Comparison of ENCODE assay signal across 11 cellular contexts in the genomic region with DNA sequence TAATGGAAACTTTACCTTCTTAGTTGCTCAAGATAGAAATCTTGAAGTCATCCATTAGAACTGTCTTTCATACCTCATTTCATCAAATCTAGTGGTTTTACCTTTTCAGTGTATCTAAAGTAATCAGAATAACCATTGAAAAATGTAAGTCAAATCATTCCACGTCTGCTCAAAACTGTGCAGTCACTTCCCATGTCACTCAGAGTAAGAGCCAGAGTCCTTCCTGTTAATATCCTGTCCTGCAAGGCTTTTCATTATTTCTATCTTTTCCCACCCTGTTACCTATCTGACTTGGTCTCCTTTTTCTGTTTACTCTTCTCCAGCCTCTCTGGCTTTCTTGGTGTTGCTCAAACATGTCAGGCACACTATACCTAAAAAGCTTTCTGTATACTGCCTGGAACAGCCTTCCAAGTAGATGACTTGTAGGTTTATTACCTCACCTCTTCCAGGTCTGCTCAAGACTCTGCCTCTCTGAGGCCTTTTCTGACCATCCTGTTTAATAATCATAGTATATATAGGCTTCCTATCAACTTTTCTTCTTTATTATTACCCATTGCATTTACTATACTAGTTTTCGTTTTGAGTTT. TPM values are rescaled to one million over a fixed set of nuclear protein-coding genes. Genes with fewer than 3 reads are reported as not detected.
DNase-seq lines count a peak whose midpoint lies in the region; ATAC-seq and TF ChIP-seq lines count a peak whose summit lies in the region.
"Had no signal": no experiment of that assay in that cellular context is flagged by ENCODE, and none has a peak within 500 bp of the region (broad histone marks: within the 10 kb centered on the region; RNA-seq: fewer than 3 reads in every experiment).

No MANE protein-coding gene starts in this region.

- H3K4me3 Mint-ChIP-seq in Calu3 (ENCODE audit: low read depth, unreplicated experiment): peak overlapping the region; percentile 18
- H3K4me3 Mint-ChIP-seq in brain: peak overlapping the region; percentile 66 to 84 (median 73)
- peak overlapping the region; percentile 35 to 68 (median 52) for H3K4me3 Mint-ChIP-seq in nephron

- peaks cover 21% of the 10 kb centered on the region for H3K36me3 Mint-ChIP-seq in Calu3 (ENCODE audit: insufficient read depth, unreplicated experiment)
- H3K36me3 Mint-ChIP-seq in brain: peaks cover 61% of the 10 kb centered on the region
- H3K36me3 Mint-ChIP-seq in nephron (ENCODE audit: low read depth): peaks cover 49% of the 10 kb centered on the region

- peak overlapping the region; percentile 42 for H3K4me3 ChIP-seq in NB4 (ENCODE audit: low read depth, low read length)
- H3K4me3 ChIP-seq: right atrium auricular region had no signal

- H3K27ac Mint-ChIP-seq in Calu3 (ENCODE audit: unreplicated experiment): peak overlapping the region; percentile 32
- H3K27ac Mint-ChIP-seq in brain: peak overlapping the region in 3 of 5 experiments; percentile 29 to 70 (median 55)
- no peak overlapping the region for H3K27ac Mint-ChIP-seq in nephron

- CTCF ChIA-PET in Calu3 (lab: Charles Lee): no interaction called here

- intact Hi-C loops in Calu3 (cut with micrococcal nuclease; ENCODE audit: unreplicated experiment): no loop called here

- peaks cover 15% of the 10 kb centered on the region for H3K4me1 Mint-ChIP-seq in Calu3 (ENCODE audit: low read depth, unreplicated experiment)
- peaks cover 41% of the 10 kb centered on the region for H3K4me1 Mint-ChIP-seq in brain
- peaks cover 30% of the 10 kb centered on the region for H3K4me1 Mint-ChIP-seq in nephron

- BruUV-seq in Calu3 (replicated peaks; lab: Mats Ljungman, UMichigan): no TSS peak

- TF ChIP-seq CTCF in Calu3 (IDR thresholded peaks at IDR 0.05; ENCODE audit: unreplicated experiment) (no peak), NB4 (IDR thresholded peaks at IDR 0.05; ENCODE audit: low read depth, low read length) (no peak), brain (conservative IDR thresholded peaks at IDR 0.05) (no peak), nephron (IDR thresholded peaks at IDR 0.05; ENCODE audit: unreplicated experiment in 3 of 3) (no peak)

- H3K27me3 Mint-ChIP-seq in Calu3 (ENCODE audit: unreplicated experiment): no peaks in the 10 kb centered on the region
- peaks cover 14% of the 10 kb centered on the region for H3K27me3 Mint-ChIP-seq in brain
- no peaks in the 10 kb centered on the region for H3K27me3 Mint-ChIP-seq in nephron (ENCODE audit: low read depth)

- ATAC-seq in HG03432 (IDR thresholded peaks at IDR 0.05; ENCODE audit: unreplicated experiment): no peak
- ATAC-seq in HG03520 (IDR thresholded peaks at IDR 0.05; ENCODE audit: unreplicated experiment): no peak

- H3K9me3 Mint-ChIP-seq in Calu3 (ENCODE audit: low read depth, unreplicated experiment): no peaks in the 10 kb centered on the region
- H3K9me3 Mint-ChIP-seq in brain: peaks cover 17 to 32% (median 24%) of the 10 kb centered on the region in 5 experiments
- H3K9me3 Mint-ChIP-seq in nephron: peaks cover 18% of the 10 kb centered on the region

- DNase-seq in Calu3: no peak
- no peak for DNase-seq in NB4 (ENCODE audit: low read depth)
- no peak for DNase-seq in NCI-H2171 (lab: John Stamatoyannopoulos, UW)
- DNase-seq: NCI-H526, Right ventricle myocardium superior, substantia nigra had no signal

- TF ChIP-seq POLR2A in NB4 (IDR thresholded peaks at IDR 0.05; ENCODE audit: extremely low read depth, insufficient read length): no peak

RNA-seq across cellular contexts. Expression of a gene that starts 3.4 kb away (rescaled TPM):
- total RNA-seq in Calu3 (2022): 15.2 and 16.2 TPM in 2 replicates
- polyA plus RNA-seq in brain (ENCODE audit: insufficient read depth, low read depth, low replicate concordance): 4.0 TPM

RNA-seq across cellular contexts. Expression of a gene that starts 40.8 kb away (rescaled TPM):
- 12.5 and 14.2 TPM in 2 replicates for total RNA-seq in Calu3 (2022)
- 1.2 TPM for polyA plus RNA-seq in brain (ENCODE audit: insufficient read depth, low read depth, low replicate concordance)

RNA-seq across cellular contexts. Expression of a gene that starts 40.9 kb away (rescaled TPM):
- 27.9 and 30.8 TPM in 2 replicates for total RNA-seq in Calu3 (2022)
- 15.8 TPM for polyA plus RNA-seq in brain (ENCODE audit: insufficient read depth, low read depth, low replicate concordance)

Comparison
In these comparisons a context has a peak if more than half of its experiments do, and no peak if none do; other contexts are left out.
1. H3K27ac Mint-ChIP-seq: peak in Calu3 (single experiment) and brain (3 of 5); none in nephron (0 of 3).
2. H3K4me3 Mint-ChIP-seq: peak in every context shown above with its lines; median percentile 73 in brain; 52 in nephron; 18 in Calu3.